In genomic region chr20:39195495-39196129, GRCh38 we compare ENCODE assay signal across 15 cellular contexts.
DNase-seq lines count a peak whose midpoint lies in the region; ATAC-seq, FAIRE-seq and TF ChIP-seq lines count a peak whose summit lies in the region.
"Had no signal": no experiment of that assay in that cellular context is flagged by ENCODE, and none has a peak within 500 bp of the region (broad histone marks: within the 10 kb centered on the region; RNA-seq: fewer than 3 reads in every experiment).

No MANE protein-coding gene starts in this region.

- no peak overlapping the region for H3K4me3 ChIP-seq in mesendoderm (ENCODE audit: low read length)
- H3K4me3 ChIP-seq: BLaER1 treated with 17β-estradiol and CSF1 and Interleukin-3, amounts not matched to agents 10 nM and 100 nM; body of pancreas had no signal

- H3K27me3 ChIP-seq in mesendoderm (ENCODE audit: insufficient read depth, low read length, poor library complexity): no peaks in the 10 kb centered on the region
- H3K27me3 ChIP-seq: BLaER1 treated with 17β-estradiol and CSF1 and Interleukin-3, amounts not matched to agents 10 nM and 100 nM; body of pancreas had no signal

- no peaks in the 10 kb centered on the region for H3K4me1 ChIP-seq in mesendoderm (ENCODE audit: control insufficient read depth, low read depth, low read length)
- H3K4me1 ChIP-seq: BLaER1 treated with 17β-estradiol and CSF1 and Interleukin-3, amounts not matched to agents 10 nM and 100 nM; body of pancreas had no signal

- no peak for ATAC-seq in Right ventricle myocardium inferior
- ATAC-seq: body of pancreas, Panc1 had no signal

- FAIRE-seq in D721Med (lab: Jason Lieb, UNC): no peak

- H3K36me3 ChIP-seq in mesendoderm (ENCODE audit: control insufficient read depth, insufficient read depth, low read length): no peaks in the 10 kb centered on the region
- H3K36me3 ChIP-seq: BLaER1 treated with 17β-estradiol and CSF1 and Interleukin-3, amounts not matched to agents 10 nM and 100 nM; neutrophil had no signal

- no peaks in the 10 kb centered on the region for H3K79me2 ChIP-seq in mesendoderm (ENCODE audit: control insufficient read depth, insufficient read depth, low read length)

- no peak overlapping the region for H2BK15ac ChIP-seq in mesendoderm (replicated peaks; ENCODE audit: low read depth)

- H2BK120ac ChIP-seq in mesendoderm (ENCODE audit: low read depth, low read length): no peak overlapping the region

- no peak overlapping the region for H3K4ac ChIP-seq in mesendoderm (ENCODE audit: low read depth, low read length)

- no CpG with 5 or more reads among the region's 9 CpGs for WGBS in mesendoderm (ENCODE audit: extremely low coverage, insufficient coverage, low lambda C conversion rate)

- POLR2A ChIA-PET in HEK293T (lab: Yijun Ruan, JAX): no interaction called here

- H3K4me2 ChIP-seq in mesendoderm (ENCODE audit: low read length): no peak overlapping the region
- H3K4me2 ChIP-seq: BLaER1 treated with 17β-estradiol and CSF1 and Interleukin-3, amounts not matched to agents 10 nM and 100 nM had no signal

- H3K18ac ChIP-seq in mesendoderm (ENCODE audit: low read length): no peak overlapping the region

- no peaks in the 10 kb centered on the region for H3K79me1 ChIP-seq in mesendoderm (ENCODE audit: low read length)

- CTCF ChIA-PET in HEK293T (lab: Yijun Ruan, JAX): no interaction called here

- TF ChIP-seq CTCF in D721Med (IDR thresholded peaks at IDR 0.05; ENCODE audit: insufficient read depth, missing control alignments): no peak

- no peak overlapping the region for H2BK5ac ChIP-seq in mesendoderm (ENCODE audit: low read length)

- no peak overlapping the region for H4K5ac ChIP-seq in mesendoderm (ENCODE audit: low read length)

- DNase-seq in ELF-1 (ENCODE audit: low read depth, low spot score) (peak; percentile 11), M059J (ENCODE audit: low read depth) (peak; percentile 6), RPMI8226 (peak; percentile 7), mesendoderm (peak; percentile 33), HEK293T (ENCODE audit: extremely low spot score) (no peak), Right ventricle myocardium inferior (ENCODE audit: missing footprints) (no peak), D721Med (ENCODE audit: insufficient read length, low spot score) (no peak)
- DNase-seq: DMS79; NCI-H510A treated with DMSO at 0.1 percent for 48 hours; stimulated activated CD4-positive, alpha-beta T cell treated with anti-CD3 and anti-CD28 coated beads, Interleukin-4, amount 100 ng/mL, for 1 hour; stimulated activated CD8-positive, alpha-beta memory T cell treated with anti-CD3 and anti-CD28 coated beads, Interleukin-4, amount 100 ng/mL, for 48 hours had no signal

- no peak overlapping the region for H3K56ac ChIP-seq in mesendoderm (ENCODE audit: low read length)

- no peak overlapping the region for H4K8ac ChIP-seq in mesendoderm (ENCODE audit: low read depth, low read length)

- no peak overlapping the region for H3K9ac ChIP-seq in mesendoderm (ENCODE audit: low read length)
- H3K9ac ChIP-seq: BLaER1 treated with 17β-estradiol and CSF1 and Interleukin-3, amounts not matched to agents 10 nM and 100 nM had no signal

- H3K23ac ChIP-seq in mesendoderm (ENCODE audit: low read length): no peak overlapping the region

- H3K27ac ChIP-seq in mesendoderm (ENCODE audit: low read depth, low read length): no peak overlapping the region
- H3K27ac ChIP-seq: BLaER1 treated with 17β-estradiol and CSF1 and Interleukin-3, amounts not matched to agents 10 nM and 100 nM; body of pancreas; neutrophil had no signal

- intact Hi-C loops in Right ventricle myocardium inferior (cut with DNase I): no loop called here

- H2AK5ac ChIP-seq in mesendoderm (ENCODE audit: low read length): no peak overlapping the region

TF ChIP-seq in HEK293T, 16 proteins besides CTCF, POLR2A, EP300 and RAD21:
- TF ChIP-seq ZNF384 (IDR thresholded peaks at IDR 0.05): no peak
- TF ChIP-seq L3MBTL2 (conservative IDR thresholded peaks at IDR 0.05): no peak
- TF ChIP-seq SUZ12 (IDR thresholded peaks at IDR 0.05): no peak
- no peak for TF ChIP-seq HDGF (IDR thresholded peaks at IDR 0.05; ENCODE audit: borderline replicate concordance)
- no peak for TF ChIP-seq PKNOX1 (IDR thresholded peaks at IDR 0.05)
- no peak for TF ChIP-seq TARDBP (IDR thresholded peaks at IDR 0.05)
- no peak for TF ChIP-seq FOXM1 (IDR thresholded peaks at IDR 0.05; ENCODE audit: borderline replicate concordance)
- no peak for TF ChIP-seq BHLHE40 (IDR thresholded peaks at IDR 0.05; ENCODE audit: borderline replicate concordance)
- TF ChIP-seq FOXK2 (IDR thresholded peaks at IDR 0.05): no peak
- no peak for TF ChIP-seq ARNT (IDR thresholded peaks at IDR 0.05)
- no peak for TF ChIP-seq ELF4 (IDR thresholded peaks at IDR 0.05)
- TF ChIP-seq NFRKB (IDR thresholded peaks at IDR 0.05): no peak
- TF ChIP-seq CTBP1 (IDR thresholded peaks at IDR 0.05; ENCODE audit: borderline replicate concordance): no peak

Comparison
In these comparisons a context has a peak if more than half of its experiments do, and no peak if none do; other contexts are left out.
1. DNase-seq: peak in ELF-1 (single experiment), M059J (single experiment), RPMI8226 (single experiment) and mesendoderm (single experiment); none in HEK293T (single experiment), Right ventricle myocardium inferior (single experiment) and D721Med (single experiment).